In genomic region chr12:53994691-53995310, GRCh38 we compare ENCODE assay signal across 1 cellular context.
TF ChIP-seq lines count a peak whose summit lies in the region.

No MANE protein-coding gene starts in this region.

TF ChIP-seq in K562, 482 proteins besides CTCF, POLR2A, EP300 and RAD21 (continued from another document and continues in another):
- TF ChIP-seq, protein P1, sequence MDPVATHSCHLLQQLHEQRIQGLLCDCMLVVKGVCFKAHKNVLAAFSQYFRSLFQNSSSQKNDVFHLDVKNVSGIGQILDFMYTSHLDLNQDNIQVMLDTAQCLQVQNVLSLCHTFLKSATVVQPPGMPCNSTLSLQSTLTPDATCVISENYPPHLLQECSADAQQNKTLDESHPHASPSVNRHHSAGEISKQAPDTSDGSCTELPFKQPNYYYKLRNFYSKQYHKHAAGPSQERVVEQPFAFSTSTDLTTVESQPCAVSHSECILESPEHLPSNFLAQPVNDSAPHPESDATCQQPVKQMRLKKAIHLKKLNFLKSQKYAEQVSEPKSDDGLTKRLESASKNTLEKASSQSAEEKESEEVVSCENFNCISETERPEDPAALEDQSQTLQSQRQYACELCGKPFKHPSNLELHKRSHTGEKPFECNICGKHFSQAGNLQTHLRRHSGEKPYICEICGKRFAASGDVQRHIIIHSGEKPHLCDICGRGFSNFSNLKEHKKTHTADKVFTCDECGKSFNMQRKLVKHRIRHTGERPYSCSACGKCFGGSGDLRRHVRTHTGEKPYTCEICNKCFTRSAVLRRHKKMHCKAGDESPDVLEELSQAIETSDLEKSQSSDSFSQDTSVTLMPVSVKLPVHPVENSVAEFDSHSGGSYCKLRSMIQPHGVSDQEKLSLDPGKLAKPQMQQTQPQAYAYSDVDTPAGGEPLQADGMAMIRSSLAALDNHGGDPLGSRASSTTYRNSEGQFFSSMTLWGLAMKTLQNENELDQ (CRISPR knock-in tag; IDR thresholded peaks at IDR 0.05; ENCODE audit: borderline replicate concordance): no peak
- no peak for TF ChIP-seq PRMT5 (CRISPR knock-in tag; IDR thresholded peaks at IDR 0.05)
- TF ChIP-seq VEZF1 (CRISPR knock-in tag; IDR thresholded peaks at IDR 0.05): peak; percentile 87
- no peak for TF ChIP-seq MCM3 (IDR thresholded peaks at IDR 0.05)
- TF ChIP-seq ASH1L (IDR thresholded peaks at IDR 0.05; ENCODE audit: borderline replicate concordance, low read depth, partially characterized antibody): no peak
- peak; percentile 19; the same call in 1 of the 2 replicates for TF ChIP-seq ARID1B (IDR thresholded peaks at IDR 0.05)
- TF ChIP-seq ZFP36 (IDR thresholded peaks at IDR 0.05; ENCODE audit: low read depth, low read length, partially characterized antibody): no peak
- no peak for TF ChIP-seq BRF1 (IDR thresholded peaks at IDR 0.05; ENCODE audit: borderline replicate concordance, extremely low read depth, insufficient read length)
- TF ChIP-seq NFXL1 (CRISPR knock-in tag; IDR thresholded peaks at IDR 0.05): no peak
- peak in 2 of 3 experiments; percentile 27 to 70 for TF ChIP-seq YY1 (IDR thresholded peaks at IDR 0.05; ENCODE audit: borderline replicate concordance in 1 of 3, control insufficient read depth in 1 of 3, extremely low read depth in 1 of 3, insufficient read depth in 3 of 3, insufficient read length in 1 of 3, insufficient replicate concordance in 2 of 3, low read depth in 1 of 3, low read length in 2 of 3)
- no peak for TF ChIP-seq PCBP2 (IDR thresholded peaks at IDR 0.05; ENCODE audit: low read depth, low read length, poor library complexity, severe bottlenecking)
- TF ChIP-seq RERE (CRISPR knock-in tag; IDR thresholded peaks at IDR 0.05; ENCODE audit: borderline replicate concordance): 0 out of 2 replicates have a peak, but pooled peaks have one; percentile 26
- no peak for TF ChIP-seq RBM25 (IDR thresholded peaks at IDR 0.05; ENCODE audit: low read depth, low read length, severe bottlenecking)
- peak; percentile 45; the same call in 1 of the 2 replicates for TF ChIP-seq DPF2 (IDR thresholded peaks at IDR 0.05)
- peak in 1 of 2 experiments; percentile 70 for TF ChIP-seq AFF1 (IDR thresholded peaks at IDR 0.05; ENCODE audit: low read depth in 1 of 2, partially characterized antibody in 2 of 2)
- TF ChIP-seq, protein P2, sequence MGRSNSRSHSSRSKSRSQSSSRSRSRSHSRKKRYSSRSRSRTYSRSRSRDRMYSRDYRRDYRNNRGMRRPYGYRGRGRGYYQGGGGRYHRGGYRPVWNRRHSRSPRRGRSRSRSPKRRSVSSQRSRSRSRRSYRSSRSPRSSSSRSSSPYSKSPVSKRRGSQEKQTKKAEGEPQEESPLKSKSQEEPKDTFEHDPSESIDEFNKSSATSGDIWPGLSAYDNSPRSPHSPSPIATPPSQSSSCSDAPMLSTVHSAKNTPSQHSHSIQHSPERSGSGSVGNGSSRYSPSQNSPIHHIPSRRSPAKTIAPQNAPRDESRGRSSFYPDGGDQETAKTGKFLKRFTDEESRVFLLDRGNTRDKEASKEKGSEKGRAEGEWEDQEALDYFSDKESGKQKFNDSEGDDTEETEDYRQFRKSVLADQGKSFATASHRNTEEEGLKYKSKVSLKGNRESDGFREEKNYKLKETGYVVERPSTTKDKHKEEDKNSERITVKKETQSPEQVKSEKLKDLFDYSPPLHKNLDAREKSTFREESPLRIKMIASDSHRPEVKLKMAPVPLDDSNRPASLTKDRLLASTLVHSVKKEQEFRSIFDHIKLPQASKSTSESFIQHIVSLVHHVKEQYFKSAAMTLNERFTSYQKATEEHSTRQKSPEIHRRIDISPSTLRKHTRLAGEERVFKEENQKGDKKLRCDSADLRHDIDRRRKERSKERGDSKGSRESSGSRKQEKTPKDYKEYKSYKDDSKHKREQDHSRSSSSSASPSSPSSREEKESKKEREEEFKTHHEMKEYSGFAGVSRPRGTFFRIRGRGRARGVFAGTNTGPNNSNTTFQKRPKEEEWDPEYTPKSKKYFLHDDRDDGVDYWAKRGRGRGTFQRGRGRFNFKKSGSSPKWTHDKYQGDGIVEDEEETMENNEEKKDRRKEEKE (IDR thresholded peaks at IDR 0.05; ENCODE audit: borderline replicate concordance in 1 of 2, control insufficient read depth in 1 of 2, low read depth in 2 of 2, low read length in 1 of 2): no peak
- TF ChIP-seq OTX1 (CRISPR knock-in tag; IDR thresholded peaks at IDR 0.05): no peak
- no peak for TF ChIP-seq CBX1 (IDR thresholded peaks at IDR 0.05; ENCODE audit: low read depth)
- TF ChIP-seq CSDE1 (IDR thresholded peaks at IDR 0.05): no peak
- no peak for TF ChIP-seq MAFK (IDR thresholded peaks at IDR 0.05; ENCODE audit: low read length)
- no peak for TF ChIP-seq RBM14 (IDR thresholded peaks at IDR 0.05; ENCODE audit: borderline replicate concordance, insufficient read depth, low read depth, low read length)
- TF ChIP-seq CEBPB (tag; IDR thresholded peaks at IDR 0.05): no peak
- TF ChIP-seq HNRNPLL (IDR thresholded peaks at IDR 0.05; ENCODE audit: low read depth, low read length, poor library complexity, severe bottlenecking): no peak
- TF ChIP-seq ZBTB17 (CRISPR knock-in tag; IDR thresholded peaks at IDR 0.05): no peak
- TF ChIP-seq E4F1 (CRISPR knock-in tag; IDR thresholded peaks at IDR 0.05; ENCODE audit: borderline replicate concordance): no peak
- no peak for TF ChIP-seq ID3 (CRISPR knock-in tag; IDR thresholded peaks at IDR 0.05)
- no peak for TF ChIP-seq ID3 (tag; IDR thresholded peaks at IDR 0.05)
- TF ChIP-seq MLLT1 (IDR thresholded peaks at IDR 0.05): peak in 1 of 2 experiments; percentile 7; a peak in 1 of 4 replicates
- TF ChIP-seq, protein P3, sequence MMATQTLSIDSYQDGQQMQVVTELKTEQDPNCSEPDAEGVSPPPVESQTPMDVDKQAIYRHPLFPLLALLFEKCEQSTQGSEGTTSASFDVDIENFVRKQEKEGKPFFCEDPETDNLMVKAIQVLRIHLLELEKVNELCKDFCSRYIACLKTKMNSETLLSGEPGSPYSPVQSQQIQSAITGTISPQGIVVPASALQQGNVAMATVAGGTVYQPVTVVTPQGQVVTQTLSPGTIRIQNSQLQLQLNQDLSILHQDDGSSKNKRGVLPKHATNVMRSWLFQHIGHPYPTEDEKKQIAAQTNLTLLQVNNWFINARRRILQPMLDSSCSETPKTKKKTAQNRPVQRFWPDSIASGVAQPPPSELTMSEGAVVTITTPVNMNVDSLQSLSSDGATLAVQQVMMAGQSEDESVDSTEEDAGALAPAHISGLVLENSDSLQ (IDR thresholded peaks at IDR 0.05): no peak
- TF ChIP-seq RBM34 (IDR thresholded peaks at IDR 0.05; ENCODE audit: borderline replicate concordance, insufficient read depth, low read length): no peak
- TF ChIP-seq PPARD (CRISPR knock-in tag; IDR thresholded peaks at IDR 0.05): no peak
- no peak for TF ChIP-seq MIER1 (IDR thresholded peaks at IDR 0.05; ENCODE audit: low read depth)
- TF ChIP-seq NUFIP1 (IDR thresholded peaks at IDR 0.05; ENCODE audit: partially characterized antibody): peak; percentile 80
- TF ChIP-seq ZFP1 (CRISPR knock-in tag; IDR thresholded peaks at IDR 0.05): no peak
- TF ChIP-seq ZNF77 (CRISPR knock-in tag; IDR thresholded peaks at IDR 0.05): no peak
- no peak for TF ChIP-seq TAF15 (IDR thresholded peaks at IDR 0.05; ENCODE audit: low read depth, low read length)
- no peak for TF ChIP-seq HIVEP1 (CRISPR knock-in tag; IDR thresholded peaks at IDR 0.05)
